Comparison of ENCODE assay signal across 1 cellular context in the genomic region with DNA sequence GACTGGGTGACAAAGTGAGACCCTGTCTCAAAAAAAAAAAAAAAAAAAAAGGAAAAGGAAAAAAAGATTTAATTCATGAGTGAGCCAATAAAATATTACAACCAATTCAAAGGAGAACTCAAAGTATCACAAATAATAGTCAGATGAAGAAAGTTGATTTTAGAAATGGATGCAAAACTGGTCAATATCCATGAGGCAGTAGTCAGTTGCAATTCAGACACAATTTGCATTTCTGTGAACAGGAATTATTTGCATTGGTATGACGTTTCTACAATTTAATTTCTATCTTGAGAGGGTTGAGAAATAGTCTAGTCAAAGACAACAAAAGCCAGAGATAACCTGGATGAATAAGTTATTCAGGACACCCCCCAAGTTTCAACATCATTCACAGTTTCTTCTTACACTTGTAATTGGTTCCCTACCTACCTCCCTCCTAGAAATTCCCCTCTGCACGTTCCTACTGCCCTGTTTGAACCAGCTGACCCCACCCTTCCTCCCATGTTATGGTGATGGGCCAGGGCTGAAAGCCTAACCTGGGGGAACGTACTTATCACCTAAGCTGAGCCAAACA.
TF ChIP-seq lines count a peak whose summit lies in the region.

No MANE protein-coding gene starts in this region.

TF ChIP-seq in K562, 482 proteins besides CTCF, POLR2A, EP300 and RAD21:
- TF ChIP-seq, protein P1, sequence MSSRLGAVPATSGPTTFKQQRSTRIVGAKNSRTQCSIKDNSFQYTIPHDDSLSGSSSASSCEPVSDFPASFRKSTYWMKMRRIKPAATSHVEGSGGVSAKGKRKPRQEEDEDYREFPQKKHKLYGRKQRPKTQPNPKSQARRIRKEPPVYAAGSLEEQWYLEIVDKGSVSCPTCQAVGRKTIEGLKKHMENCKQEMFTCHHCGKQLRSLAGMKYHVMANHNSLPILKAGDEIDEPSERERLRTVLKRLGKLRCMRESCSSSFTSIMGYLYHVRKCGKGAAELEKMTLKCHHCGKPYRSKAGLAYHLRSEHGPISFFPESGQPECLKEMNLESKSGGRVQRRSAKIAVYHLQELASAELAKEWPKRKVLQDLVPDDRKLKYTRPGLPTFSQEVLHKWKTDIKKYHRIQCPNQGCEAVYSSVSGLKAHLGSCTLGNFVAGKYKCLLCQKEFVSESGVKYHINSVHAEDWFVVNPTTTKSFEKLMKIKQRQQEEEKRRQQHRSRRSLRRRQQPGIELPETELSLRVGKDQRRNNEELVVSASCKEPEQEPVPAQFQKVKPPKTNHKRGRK (tag; IDR thresholded peaks at IDR 0.05), result peak; percentile 57; the same call in 1 of the 2 replicates
- TF ChIP-seq ZBTB7A (IDR thresholded peaks at IDR 0.05; ENCODE audit: borderline replicate concordance, control insufficient read depth, low read depth, low read length), result no peak
